In genomic region chr3:45841380-45841700, GRCh38 we compare ENCODE assay signal across 7 cellular contexts. TPM values are rescaled to one million over a fixed set of nuclear protein-coding genes. Genes with fewer than 3 reads are reported as not detected.
DNase-seq lines count a peak whose midpoint lies in the region; ATAC-seq and TF ChIP-seq lines count a peak whose summit lies in the region.

No MANE protein-coding gene starts in this region.

- peak overlapping the region; percentile 97 for H3K27ac Mint-ChIP-seq in osteocyte (ENCODE audit: unreplicated experiment)

- peaks cover 23% of the 10 kb centered on the region for H3K27me3 Mint-ChIP-seq in osteocyte (ENCODE audit: unreplicated experiment)

- peaks cover 13% of the 10 kb centered on the region for H3K4me1 Mint-ChIP-seq in osteocyte (ENCODE audit: unreplicated experiment)

- DNase-seq in UCSD-AML1 (lab: John Stamatoyannopoulos, UW; ENCODE audit: unreplicated experiment): peak; percentile 44
- peak; percentile 8 for DNase-seq in fibroblast of pulmonary artery (ENCODE audit: low read depth)
- DNase-seq in osteocyte (ENCODE audit: extremely low spot score, unreplicated experiment): no peak
- DNase-seq in NCI-H1694 (lab: John Stamatoyannopoulos, UW): no peak

- no peaks in the 10 kb centered on the region for H3K9me3 Mint-ChIP-seq in osteocyte (ENCODE audit: unreplicated experiment)

- peak; percentile 8 for ATAC-seq in GM18858 (IDR thresholded peaks at IDR 0.05; ENCODE audit: unreplicated experiment)
- peak; percentile 20 for ATAC-seq in HG03280 (IDR thresholded peaks at IDR 0.05; ENCODE audit: unreplicated experiment)
- no peak for ATAC-seq in HG03025 (IDR thresholded peaks at IDR 0.05; ENCODE audit: low FRiP score, unreplicated experiment)

- TF ChIP-seq CTCF in fibroblast of pulmonary artery (IDR thresholded peaks at IDR 0.05; ENCODE audit: low read length, missing control alignments) (no peak), osteocyte (IDR thresholded peaks at IDR 0.05) (no peak)

- peaks cover 7% of the 10 kb centered on the region for H3K36me3 Mint-ChIP-seq in osteocyte (ENCODE audit: unreplicated experiment)

- peak overlapping the region; percentile 96 for H3K4me3 Mint-ChIP-seq in osteocyte (ENCODE audit: unreplicated experiment)

- peak overlapping the region; percentile 92 for H3K4me3 ChIP-seq in fibroblast of pulmonary artery (replicated peaks; ENCODE audit: low read depth, low read length)

RNA-seq across cellular contexts. Expression of gene LZTFL1, which starts 0.6 kb away (rescaled TPM):
- 20.2 and 23.0 TPM in 2 replicates for total RNA-seq in osteocyte

RNA-seq across cellular contexts. Expression of gene CCR9, which starts 45.0 kb away (rescaled TPM):
- not detected in 2 replicates for total RNA-seq in osteocyte

RNA-seq across cellular contexts. Expression of gene SLC6A20, which starts 45.0 kb away (rescaled TPM):
- total RNA-seq in osteocyte: not detected in 2 replicates

Comparison
In these comparisons a context has a peak if more than half of its experiments do, and no peak if none do; other contexts are left out.
1. DNase-seq: peak in UCSD-AML1 (single experiment) and fibroblast of pulmonary artery (single experiment); none in osteocyte (single experiment) and NCI-H1694 (single experiment).